Comparison of ENCODE assay signal across 8 cellular contexts in genomic region chr17:67365762-67366192, GRCh38. TPM values are rescaled to one million over a fixed set of nuclear protein-coding genes. Genes with fewer than 3 reads are reported as not detected.
A peak's percentile ranks its signal among the peaks of the same experiment; 100 is the strongest.
DNase-seq lines count a peak whose midpoint lies in the region; ATAC-seq and TF ChIP-seq lines count a peak whose summit lies in the region.

No MANE protein-coding gene starts in this region.

- H3K36me3 ChIP-seq in mammary epithelial cell (ENCODE audit: insufficient read depth, low read length) (no peaks in the 10 kb centered on the region), liver (ENCODE audit: control insufficient read depth in 4 of 4, insufficient read depth in 3 of 4, low read depth in 1 of 4, low read length in 3 of 4) (peaks cover 0 to 3% (median under 1%) of the 10 kb centered on the region in 4 donors), thyroid gland (no peaks in the 10 kb centered on the region)

- H3K27ac ChIP-seq in CD4-positive, alpha-beta T cell (ENCODE audit: low read depth, low read length), result peak overlapping the region; percentile 93
- peak overlapping the region; percentile 94 for H3K27ac ChIP-seq in mammary epithelial cell (ENCODE audit: insufficient read depth, low read depth, low read length)
- peak overlapping the region; percentile 99 to 100 for H3K27ac ChIP-seq in liver (ENCODE audit: low read depth in 1 of 2, low read length in 2 of 2)
- peak overlapping the region; percentile 85 to 88 (median 85) for H3K27ac ChIP-seq in thyroid gland

- H3K27ac Mint-ChIP-seq in CD4-positive, alpha-beta T cell, result peak overlapping the region; percentile 89

- intact Hi-C loops in CD4-positive, alpha-beta T cell (cut with DNase I, micrococcal nuclease), result loop anchor here in 1 of 2 experiments (2.0 kb wide), 1 partner anchor 351 kb away; the partner anchor contains the start of gene NOL11
- intact Hi-C loops in mammary epithelial cell (cut with micrococcal nuclease), result loop anchor here (1.0 to 2.0 kb wide), 2 partner anchors 119 to 145 kb away; no protein-coding TSS in a partner anchor
- intact Hi-C loops in thyroid gland (cut with DNase I), result no loop called here

- dilution Hi-C loops in mammary epithelial cell (cut with HindIII; ENCODE audit: low sequenced_read_pairs), result no loop called here

- H3K27me3 ChIP-seq in CD4-positive, alpha-beta T cell (ENCODE audit: control insufficient read depth, insufficient read depth, low read length), result no peaks in the 10 kb centered on the region
- H3K27me3 ChIP-seq in mammary epithelial cell (ENCODE audit: insufficient read depth, low read length) (no peaks in the 10 kb centered on the region), liver (ENCODE audit: control insufficient read depth in 4 of 4, insufficient read depth in 4 of 4, low read length in 3 of 4) (no peaks in the 10 kb centered on the region), thyroid gland (no peaks in the 10 kb centered on the region)

- H3K9me3 Mint-ChIP-seq in CD4-positive, alpha-beta T cell, result no peaks in the 10 kb centered on the region

- CTCF ChIA-PET in CD4-positive, alpha-beta T cell (lab: Charles Lee), result interaction anchor here (1.2 to 2.3 kb wide), 4 partner anchors 9 to 352 kb away, joined by 4 to 12 read pairs (median 8); partner anchors contain the start of genes NOL11 and PITPNC1
- CTCF ChIA-PET in mammary epithelial cell (lab: Charles Lee; ENCODE audit: low non-redundant PET), result interaction anchor here (0.6 kb wide), 3 partner anchors 11 to 145 kb away, joined by 3 to 6 read pairs (median 5); partner anchors contain the start of gene PITPNC1

- DNase-seq in CD4-positive, alpha-beta T cell, result no peak
- DNase-seq in NOMO-1 (lab: John Stamatoyannopoulos, UW; ENCODE audit: unreplicated experiment in 2 of 2) (peak; percentile 43 to 57), mammary epithelial cell (peak; percentile 55), thyroid gland (no peak), occipital lobe (lab: John Stamatoyannopoulos, UW) (no peak)

- H3K4me1 Mint-ChIP-seq in CD4-positive, alpha-beta T cell (ENCODE audit: low read depth), result peaks cover 43% of the 10 kb centered on the region

- no peak for TF ChIP-seq RAD21 in liver (IDR thresholded peaks at IDR 0.05)

- no peak for TF ChIP-seq POLR2A in thyroid gland (IDR thresholded peaks at IDR 0.05)

- no peaks in the 10 kb centered on the region for H3K27me3 Mint-ChIP-seq in CD4-positive, alpha-beta T cell

- peaks cover 56% of the 10 kb centered on the region for H3K79me2 ChIP-seq in mammary epithelial cell (ENCODE audit: insufficient read depth, low read length)

- in situ Hi-C loops in mammary epithelial cell (cut with MboI; ENCODE audit: low sequenced_read_pairs in 2 of 2), result no loop called here

- H4K20me1 ChIP-seq in mammary epithelial cell (ENCODE audit: insufficient read depth, low read length), result peaks cover 3% of the 10 kb centered on the region

- ATAC-seq in CD4-positive, alpha-beta T cell (ENCODE audit: poor library complexity), result peak; percentile 27
- ATAC-seq in GM21528 (IDR thresholded peaks at IDR 0.05; ENCODE audit: low FRiP score, unreplicated experiment) (peak; percentile 6), HG02970 (IDR thresholded peaks at IDR 0.05; ENCODE audit: low FRiP score, unreplicated experiment) (no peak)

- peak overlapping the region; percentile 93 for H2AFZ ChIP-seq in mammary epithelial cell (ENCODE audit: low read depth, low read length)

- H3K9ac ChIP-seq in mammary epithelial cell (ENCODE audit: insufficient read depth, low read length) (peak overlapping the region; percentile 99), liver (ENCODE audit: low read depth in 1 of 2, low read length in 2 of 2) (peak overlapping the region; percentile 97 to 98)

- POLR2A ChIA-PET in CD4-positive, alpha-beta T cell (lab: Charles Lee), result interaction anchor here (0.5 to 4.1 kb wide), 5 partner anchors 11 to 324 kb away, joined by 3 to 40 read pairs (median 7); partner anchors contain the start of gene PITPNC1

- peak overlapping the region; percentile 97 for H3K4me3 Mint-ChIP-seq in CD4-positive, alpha-beta T cell

- H3K4me1 ChIP-seq in mammary epithelial cell (ENCODE audit: insufficient read depth, low read length) (peaks cover 21% of the 10 kb centered on the region), liver (ENCODE audit: control insufficient read depth in 4 of 4, insufficient read depth in 4 of 4, low read length in 3 of 4) (peaks cover 0 to 49% (median 24%) of the 10 kb centered on the region in 4 donors), thyroid gland (peaks cover 8 to 26% of the 10 kb centered on the region in 2 donors)

- H3K4me3 ChIP-seq in mammary epithelial cell (replicated peaks in 1 of 3; ENCODE audit: insufficient read depth in 1 of 3, low read depth in 2 of 3, low read length in 3 of 3), result peak overlapping the region; percentile 62 to 99 (median 80)
- peak overlapping the region; percentile 89 to 100 (median 97) for H3K4me3 ChIP-seq in liver (ENCODE audit: low read depth in 1 of 3, low read length in 3 of 3)
- H3K4me3 ChIP-seq in thyroid gland (replicated peaks in 1 of 3), result peak overlapping the region; percentile 77 to 99 (median 84)

- no TSS peak for BruUV-seq in mammary epithelial cell (replicated peaks; lab: Mats Ljungman, UMichigan)

- H3K9me3 ChIP-seq in CD4-positive, alpha-beta T cell (ENCODE audit: control insufficient read depth, low read length), result no peaks in the 10 kb centered on the region
- no peaks in the 10 kb centered on the region for H3K9me3 ChIP-seq in mammary epithelial cell (replicated peaks; ENCODE audit: insufficient read depth, low read length)
- no peaks in the 10 kb centered on the region for H3K9me3 ChIP-seq in liver (ENCODE audit: control insufficient read depth in 4 of 4, low read length in 3 of 4)
- H3K9me3 ChIP-seq in thyroid gland, result no peaks in the 10 kb centered on the region

- H3K4me2 ChIP-seq in mammary epithelial cell (ENCODE audit: insufficient read depth, low read depth, low read length), result peak overlapping the region; percentile 87

- no peak for TF ChIP-seq CTCF in CD4-positive, alpha-beta T cell (IDR thresholded peaks at IDR 0.05)
- TF ChIP-seq CTCF in mammary epithelial cell (conservative IDR thresholded peaks at IDR 0.05 in 1 of 2, IDR thresholded peaks at IDR 0.05 in 1 of 2; ENCODE audit: extremely low read depth in 1 of 2, insufficient read depth in 1 of 2, low read depth in 1 of 2, low read length in 2 of 2) (no peak), liver (IDR thresholded peaks at IDR 0.05; ENCODE audit: low read depth, low read length, missing input control) (no peak), thyroid gland (IDR thresholded peaks at IDR 0.05) (no peak)

- 1% methylated on average over 11 of the region's 11 CpGs for WGBS in mammary epithelial cell (ENCODE audit: low coverage, missing lambda C conversion rate)
- WGBS in liver, result under 1% methylated on average over 11 of the region's 11 CpGs
- 1% methylated on average over 11 of the region's 11 CpGs for WGBS in thyroid gland, 2 donors

- peaks cover 41% of the 10 kb centered on the region for H3K36me3 Mint-ChIP-seq in CD4-positive, alpha-beta T cell (ENCODE audit: low read depth)

TF ChIP-seq in liver, 16 proteins besides CTCF, POLR2A, EP300 and RAD21:
- TF ChIP-seq MAX (IDR thresholded peaks at IDR 0.05) (no peak), YY1 (IDR thresholded peaks at IDR 0.05) (no peak), SP1 (IDR thresholded peaks at IDR 0.05) (no peak), TAF1 (conservative IDR thresholded peaks at IDR 0.05) (no peak), ZBTB33 (IDR thresholded peaks at IDR 0.05) (no peak), NR2F2 (IDR thresholded peaks at IDR 0.05) (no peak), HNF4A (conservative IDR thresholded peaks at IDR 0.05) (peak in 1 of 2 donors; percentile 36)

RNA-seq across cellular contexts. Expression of gene PSMD12, which starts 0.6 kb away (rescaled TPM):
- 10 to 100 TPM; 49.3 to 52.5 TPM for total RNA-seq in CD4-positive, alpha-beta T cell
- total RNA-seq in mammary epithelial cell (10 to 100 TPM; 31.5 to 92.1 TPM), liver (10 to 100 TPM; 17.3 to 34.0 TPM), thyroid gland (10 to 100 TPM; 19.1 to 30.9 (median 23.5) TPM), occipital lobe (53.5 TPM)
- polyA plus RNA-seq in mammary epithelial cell (43.9 TPM), liver (10 to 100 TPM; 20.8 to 30.5 TPM)
- polyA minus RNA-seq in mammary epithelial cell, result 24.1 TPM

RNA-seq across cellular contexts. Expression of gene PITPNC1, which starts 11.3 kb away (rescaled TPM):
- total RNA-seq in CD4-positive, alpha-beta T cell, result 10 to 100 TPM; 80.2 to 83.4 TPM
- total RNA-seq in mammary epithelial cell (10 to 100 TPM in 1 of 2 donors, 1 to 10 TPM in 1; 5.7 to 35.8 TPM), liver (10 to 100 TPM in 1 of 2 donors, 1 to 10 TPM in 1; 2.3 to 10.2 TPM), thyroid gland (10 to 100 TPM in 1 of 4 donors, 1 to 10 TPM in 3; 3.6 to 14.2 (median 7.3) TPM), occipital lobe (60.8 TPM)
- polyA plus RNA-seq in mammary epithelial cell (31.7 TPM), liver (1 to 10 TPM; 3.5 to 7.9 TPM)
- polyA minus RNA-seq in mammary epithelial cell, result 36.5 TPM

Comparison
In these comparisons a context has a peak if more than half of its experiments do, and no peak if none do; other contexts are left out.
1. DNase-seq: peak in NOMO-1 (2 of 2) and mammary epithelial cell (single experiment); none in CD4-positive, alpha-beta T cell (0 of 10), thyroid gland (0 of 2) and occipital lobe (single experiment).
2. Peak in every context shown above with its lines, with median percentiles within 50 percentile points of each other: H3K27ac ChIP-seq and H3K4me3 ChIP-seq.